Comparison of ENCODE assay signal across 13 cellular contexts in the genomic region with DNA sequence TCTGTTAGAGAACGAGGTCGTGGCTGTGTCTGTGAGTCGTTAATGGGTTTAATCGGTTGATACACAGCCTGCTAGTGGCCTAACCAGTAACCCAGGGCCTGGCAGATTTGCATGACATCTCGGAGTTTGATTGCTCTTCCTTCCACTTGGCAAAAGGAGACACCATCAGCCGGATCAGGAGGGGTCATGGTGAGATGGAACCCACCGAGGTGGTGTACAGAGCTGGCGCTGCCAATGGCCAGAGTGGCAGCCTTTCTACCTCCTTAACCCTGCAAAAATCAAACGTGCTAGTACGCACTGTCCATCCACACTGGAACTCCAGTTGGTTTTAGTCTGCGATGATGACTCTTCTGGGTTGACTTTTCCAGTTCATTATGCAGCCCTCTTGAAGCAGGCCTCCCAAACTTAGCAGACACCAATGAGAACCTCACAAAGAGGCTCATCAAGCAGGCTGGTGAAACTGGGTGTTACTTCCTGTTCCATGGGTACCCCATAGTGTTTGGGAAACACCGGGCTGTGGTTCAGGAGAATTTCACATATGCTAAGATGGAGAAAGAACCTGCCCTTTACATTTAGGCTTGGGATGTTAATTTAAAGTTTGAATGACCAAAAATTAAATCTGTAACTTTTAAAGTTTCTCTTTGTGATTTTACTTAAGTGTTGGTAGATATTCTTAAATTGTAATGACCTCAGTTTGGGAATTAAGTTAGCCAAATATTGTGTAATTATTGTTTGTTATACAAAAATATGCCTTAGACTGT. TPM values are rescaled to one million over a fixed set of nuclear protein-coding genes. Genes with fewer than 3 reads are reported as not detected.
DNase-seq lines count a peak whose midpoint lies in the region; ATAC-seq and TF ChIP-seq lines count a peak whose summit lies in the region.
"Had no signal": no experiment of that assay in that cellular context is flagged by ENCODE, and none has a peak within 500 bp of the region (broad histone marks: within the 10 kb centered on the region; RNA-seq: fewer than 3 reads in every experiment).

No MANE protein-coding gene starts in this region.

- H3K4me1 ChIP-seq in BLaER1, result peaks cover 67% of the 10 kb centered on the region
- H3K4me1 ChIP-seq in HUES48 (ENCODE audit: control insufficient read depth, insufficient read depth, low read length), result peaks cover 57% of the 10 kb centered on the region

- H3K27ac ChIP-seq in BLaER1 (peak overlapping the region; percentile 94; the same call in 1 of the 2 replicates), HUES48 (ENCODE audit: low read depth, low read length) (no peak overlapping the region)
- H3K27ac ChIP-seq: upper lobe of right lung had no signal

- no peak overlapping the region for H3K27ac Mint-ChIP-seq in mesothelial cell of epicardium
- H3K27ac Mint-ChIP-seq: activated naive CD4-positive, alpha-beta T cell treated with anti-CD3 and anti-CD28 coated beads, Interleukin-2, amount 50 U/mL, for 72 hours had no signal

- peaks cover 77% of the 10 kb centered on the region for H4K20me1 ChIP-seq in BLaER1

- in situ Hi-C loops in astrocyte of the cerebellum (cut with HindIII; ENCODE audit: low sequenced_read_pairs), result no loop called here

- H3K36me3 Mint-ChIP-seq in mesothelial cell of epicardium, result no peaks in the 10 kb centered on the region

- no peaks in the 10 kb centered on the region for H3K9me3 ChIP-seq in BLaER1
- no peaks in the 10 kb centered on the region for H3K9me3 ChIP-seq in HUES48 (ENCODE audit: control insufficient read depth, insufficient read depth, low read length)
- H3K9me3 ChIP-seq: upper lobe of right lung had no signal

- H3K4me2 ChIP-seq in BLaER1, result peak overlapping the region; percentile 98

- peaks cover 44% of the 10 kb centered on the region for H3K4me1 Mint-ChIP-seq in mesothelial cell of epicardium

- H3K4me3 ChIP-seq in BLaER1 (peak overlapping the region; percentile 97), HUES48 (ENCODE audit: low read depth, low read length) (peak overlapping the region; percentile 77), astrocyte of the cerebellum (ENCODE audit: low read depth, low read length) (peak overlapping the region; percentile 87)

- TF ChIP-seq CTCF in astrocyte of the cerebellum (IDR thresholded peaks at IDR 0.05; ENCODE audit: low read depth, low read length, missing control alignments) (no peak), mesothelial cell of epicardium (IDR thresholded peaks at IDR 0.05; ENCODE audit: unreplicated experiment) (no peak), GM10266 (IDR thresholded peaks at IDR 0.05; ENCODE audit: control insufficient read depth, insufficient read depth, low read depth, missing control alignments) (no peak)

- H3K36me3 ChIP-seq in BLaER1, result peaks cover 11% of the 10 kb centered on the region
- H3K36me3 ChIP-seq in HUES48 (ENCODE audit: control insufficient read depth, insufficient read depth, low read length), result no peaks in the 10 kb centered on the region
- H3K36me3 ChIP-seq: upper lobe of right lung had no signal

- H3K9ac ChIP-seq in BLaER1 (peak overlapping the region; percentile 98), HUES48 (ENCODE audit: low read depth, low read length) (no peak overlapping the region)

- H3K27me3 ChIP-seq in BLaER1 (no peaks in the 10 kb centered on the region), HUES48 (ENCODE audit: control insufficient read depth, insufficient read depth, low read length) (peaks cover 54% of the 10 kb centered on the region)

- H3K4me3 Mint-ChIP-seq in mesothelial cell of epicardium, result peak overlapping the region; percentile 86

- peaks cover 67% of the 10 kb centered on the region for H3K27me3 Mint-ChIP-seq in mesothelial cell of epicardium (ENCODE audit: low read depth)

- DNase-seq in astrocyte of the cerebellum (ENCODE audit: low read depth), result no peak
- DNase-seq in mesothelial cell of epicardium (ENCODE audit: low spot score in 2 of 2, unreplicated experiment in 2 of 2), result no peak
- DNase-seq in GM10266 (ENCODE audit: extremely low spot score), result no peak
- no peak for DNase-seq in NCI-H187 (lab: John Stamatoyannopoulos, UW)
- DNase-seq: foreskin fibroblast; NCI-H774; stimulated activated CD4-positive, alpha-beta T cell treated with anti-CD3 and anti-CD28 coated beads, Interleukin-4, amount 100 ng/mL, for 1 hour; upper lobe of right lung had no signal

- no peaks in the 10 kb centered on the region for H3K9me3 Mint-ChIP-seq in mesothelial cell of epicardium
- H3K9me3 Mint-ChIP-seq: activated naive CD4-positive, alpha-beta T cell treated with anti-CD3 and anti-CD28 coated beads, Interleukin-2, amount 50 U/mL, for 72 hours had no signal

- ATAC-seq in HG02763 (IDR thresholded peaks at IDR 0.05; ENCODE audit: unreplicated experiment) (no peak), HG02981 (IDR thresholded peaks at IDR 0.05; ENCODE audit: unreplicated experiment) (no peak)
- ATAC-seq: activated naive CD4-positive, alpha-beta T cell treated with anti-CD3 and anti-CD28 coated beads, Interleukin-2, amount 50 U/mL, for 72 hours; upper lobe of right lung had no signal

RNA-seq across cellular contexts. Expression of a gene that starts 4.2 kb away (rescaled TPM):
- 8.7 to 9.8 TPM (median 8.7 TPM) in 3 replicates for total RNA-seq in mesothelial cell of epicardium
